Comparison of ENCODE assay signal across 12 cellular contexts in the genomic region with DNA sequence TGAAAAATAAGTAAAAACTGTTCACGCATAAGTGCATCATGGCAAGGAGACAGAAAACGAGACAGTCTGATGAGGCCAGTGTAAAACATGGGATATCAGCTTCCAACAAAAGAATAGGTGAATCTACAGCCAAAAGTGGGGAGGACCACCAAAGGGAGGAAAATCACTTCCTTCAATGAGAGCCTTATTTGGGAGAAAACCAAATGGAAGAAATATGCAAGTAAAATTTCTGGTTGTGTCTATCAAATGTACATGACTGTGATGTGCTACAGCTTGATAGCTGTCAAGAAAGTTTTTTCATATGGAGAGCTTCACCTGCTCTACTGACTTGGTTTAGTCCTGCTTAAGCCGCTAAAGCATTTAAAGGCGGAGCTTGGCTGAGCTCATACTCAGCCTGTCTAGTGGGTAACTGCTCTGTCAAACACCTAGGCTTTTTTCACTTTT.
DNase-seq lines count a peak whose midpoint lies in the region; ATAC-seq, FAIRE-seq and TF ChIP-seq lines count a peak whose summit lies in the region.
"Had no signal": no experiment of that assay in that cellular context is flagged by ENCODE, and none has a peak within 500 bp of the region (broad histone marks: within the 10 kb centered on the region; RNA-seq: fewer than 3 reads in every experiment).

No MANE protein-coding gene starts in this region.

- no peaks in the 10 kb centered on the region for H3K9me1 ChIP-seq in keratinocyte (ENCODE audit: control insufficient read depth, extremely low read depth, insufficient read depth, low read length)

- no peaks in the 10 kb centered on the region for H3K36me3 ChIP-seq in A673 (ENCODE audit: insufficient read depth, low read length, poor library complexity, severe bottlenecking)
- no peaks in the 10 kb centered on the region for H3K36me3 ChIP-seq in RWPE2 (ENCODE audit: low read depth)
- no peaks in the 10 kb centered on the region for H3K36me3 ChIP-seq in keratinocyte (ENCODE audit: control insufficient read depth in 2 of 2, extremely low read depth in 1 of 2, insufficient read depth in 2 of 2, low read length in 2 of 2)
- no peaks in the 10 kb centered on the region for H3K36me3 ChIP-seq in brain microvascular endothelial cell (replicated peaks)
- H3K36me3 ChIP-seq: heart right ventricle had no signal

- CTCF ChIA-PET in A673 (lab: Charles Lee), result no interaction called here

- in situ Hi-C loops in brain microvascular endothelial cell (cut with HindIII; ENCODE audit: low pct_ligation_motif_present, low sequenced_read_pairs), result no loop called here

- POLR2A ChIA-PET in A673 (lab: Charles Lee; ENCODE audit: low non-redundant PET), result no interaction called here

- no TSS peak for BruUV-seq in A673 (replicated peaks; lab: Mats Ljungman, UMichigan)

- H3K9me3 ChIP-seq in A673 (ENCODE audit: low read depth, low read length, poor library complexity, severe bottlenecking) (no peaks in the 10 kb centered on the region), RWPE2 (ENCODE audit: severe bottlenecking) (no peaks in the 10 kb centered on the region), keratinocyte (ENCODE audit: control insufficient read depth, low read depth, low read length) (no peaks in the 10 kb centered on the region)
- H3K9me3 ChIP-seq: heart right ventricle had no signal

- peak; percentile 61; the same call in 2 of the 3 replicates for ATAC-seq in RWPE2 (ENCODE audit: low read depth)
- ATAC-seq: naive thymus-derived CD4-positive, alpha-beta T cell; Panc1 had no signal

- no peaks in the 10 kb centered on the region for H4K20me1 ChIP-seq in keratinocyte (ENCODE audit: control insufficient read depth, extremely low read depth, insufficient read depth, low read length)

- peak; percentile 20 for FAIRE-seq in keratinocyte (lab: Jason Lieb, UNC)

- no peak for TF ChIP-seq CTCF in A673 (conservative IDR thresholded peaks at IDR 0.05; ENCODE audit: low read depth, low read length)
- TF ChIP-seq CTCF in RWPE2 (IDR thresholded peaks at IDR 0.05; ENCODE audit: poor library complexity, severe bottlenecking), result no peak
- no peak for TF ChIP-seq CTCF in keratinocyte (optimal IDR thresholded peaks at IDR 0.05 in 1 of 3, IDR thresholded peaks at IDR 0.05 in 1 of 3, conservative IDR thresholded peaks at IDR 0.05 in 1 of 3; ENCODE audit: extremely low read depth in 1 of 3, insufficient read depth in 2 of 3, low read length in 3 of 3)
- no peak for TF ChIP-seq CTCF in dorsolateral prefrontal cortex (IDR thresholded peaks at IDR 0.05 in 54 of 56, conservative IDR thresholded peaks at IDR 0.05 in 2 of 56; ENCODE audit: low read depth in 1 of 56, partially characterized antibody in 56 of 56)
- no peak for TF ChIP-seq CTCF in brain microvascular endothelial cell (IDR thresholded peaks at IDR 0.05; ENCODE audit: low read depth, low read length, missing control alignments)

- peaks cover 6% of the 10 kb centered on the region for H3K4me1 ChIP-seq in A673 (ENCODE audit: insufficient read depth, low read length, poor library complexity, severe bottlenecking)
- H3K4me1 ChIP-seq in RWPE2 (ENCODE audit: insufficient read depth, poor library complexity, severe bottlenecking), result no peaks in the 10 kb centered on the region
- H3K4me1 ChIP-seq in keratinocyte (ENCODE audit: control insufficient read depth, extremely low read depth, insufficient read depth, low read length), result no peaks in the 10 kb centered on the region
- H3K4me1 ChIP-seq: heart right ventricle had no signal

- peak overlapping the region; percentile 85 for H3K27ac ChIP-seq in A673 (ENCODE audit: low read depth, low read length, poor library complexity, severe bottlenecking)
- no peak overlapping the region for H3K27ac ChIP-seq in RWPE2 (ENCODE audit: poor library complexity, severe bottlenecking)
- H3K27ac ChIP-seq in keratinocyte (ENCODE audit: control insufficient read depth, insufficient read depth, low read length), result no peak overlapping the region
- H3K27ac ChIP-seq in dorsolateral prefrontal cortex, result no peak overlapping the region
- H3K27ac ChIP-seq in caudate nucleus (ENCODE audit: low read depth, low read length), result no peak overlapping the region
- no peak overlapping the region for H3K27ac ChIP-seq in brain microvascular endothelial cell
- H3K27ac ChIP-seq: heart right ventricle had no signal

- no peak overlapping the region for H3K4me2 ChIP-seq in keratinocyte (ENCODE audit: control insufficient read depth, extremely low read depth, insufficient read depth, low read depth, low read length)

- DNase-seq in A673 (ENCODE audit: low spot score) (peak; percentile 76), RWPE2 (ENCODE audit: low spot score) (no peak), keratinocyte (ENCODE audit: low read depth, low spot score) (no peak), dorsolateral prefrontal cortex (no peak), NCI-H446 (lab: John Stamatoyannopoulos, UW) (no peak), caudate nucleus (lab: John Stamatoyannopoulos, UW) (no peak), brain microvascular endothelial cell (no peak)
- DNase-seq: dermis blood vessel endothelial cell had no signal

- TF ChIP-seq EP300 in Ishikawa (IDR thresholded peaks at IDR 0.05; ENCODE audit: borderline replicate concordance), result no peak

- peak overlapping the region; percentile 27 for H3K4me3 ChIP-seq in A673 (ENCODE audit: low read depth, low read length, poor library complexity, severe bottlenecking)
- no peak overlapping the region for H3K4me3 ChIP-seq in RWPE2 (ENCODE audit: severe bottlenecking)
- no peak overlapping the region for H3K4me3 ChIP-seq in keratinocyte (ENCODE audit: control insufficient read depth in 2 of 3, extremely low read depth in 1 of 3, insufficient read depth in 2 of 3, low read depth in 1 of 3, low read length in 3 of 3)
- no peak overlapping the region for H3K4me3 ChIP-seq in dorsolateral prefrontal cortex
- no peak overlapping the region for H3K4me3 ChIP-seq in brain microvascular endothelial cell (ENCODE audit: low read depth, low read length)

- no peaks in the 10 kb centered on the region for H3K79me2 ChIP-seq in keratinocyte (ENCODE audit: control insufficient read depth, insufficient read depth, low read length)

- TF ChIP-seq RAD21 in Ishikawa (IDR thresholded peaks at IDR 0.05; ENCODE audit: low read depth), result no peak

- intact Hi-C loops in A673 (cut with micrococcal nuclease; ENCODE audit: unreplicated experiment), result no loop called here
- intact Hi-C loops in dorsolateral prefrontal cortex (cut with DNase I), result no loop called here

- dilution Hi-C loops in keratinocyte (cut with MboI; ENCODE audit: extremely low pct_ligation_motif_present, low sequenced_read_pairs), result no loop called here

- H2AFZ ChIP-seq in keratinocyte (ENCODE audit: control insufficient read depth, low read length), result no peak overlapping the region

- H3K9ac ChIP-seq in keratinocyte (ENCODE audit: control insufficient read depth, extremely low read depth, insufficient read depth, low read length), result no peak overlapping the region

- no peaks in the 10 kb centered on the region for H3K27me3 ChIP-seq in A673 (replicated peaks; ENCODE audit: insufficient read depth, low read depth, low read length, poor library complexity)
- no peaks in the 10 kb centered on the region for H3K27me3 ChIP-seq in RWPE2 (ENCODE audit: insufficient read depth, poor library complexity, severe bottlenecking)
- H3K27me3 ChIP-seq in keratinocyte (ENCODE audit: control insufficient read depth, extremely low read depth, insufficient read depth, low read length), result no peaks in the 10 kb centered on the region
- H3K27me3 ChIP-seq in dorsolateral prefrontal cortex, result peaks cover 0 to 88% (median 25%) of the 10 kb centered on the region in 45 donors
- no peaks in the 10 kb centered on the region for H3K27me3 ChIP-seq in brain microvascular endothelial cell (replicated peaks)

TF ChIP-seq in Ishikawa, 13 proteins besides CTCF, POLR2A, EP300 and RAD21:
- TF ChIP-seq, protein P1, sequence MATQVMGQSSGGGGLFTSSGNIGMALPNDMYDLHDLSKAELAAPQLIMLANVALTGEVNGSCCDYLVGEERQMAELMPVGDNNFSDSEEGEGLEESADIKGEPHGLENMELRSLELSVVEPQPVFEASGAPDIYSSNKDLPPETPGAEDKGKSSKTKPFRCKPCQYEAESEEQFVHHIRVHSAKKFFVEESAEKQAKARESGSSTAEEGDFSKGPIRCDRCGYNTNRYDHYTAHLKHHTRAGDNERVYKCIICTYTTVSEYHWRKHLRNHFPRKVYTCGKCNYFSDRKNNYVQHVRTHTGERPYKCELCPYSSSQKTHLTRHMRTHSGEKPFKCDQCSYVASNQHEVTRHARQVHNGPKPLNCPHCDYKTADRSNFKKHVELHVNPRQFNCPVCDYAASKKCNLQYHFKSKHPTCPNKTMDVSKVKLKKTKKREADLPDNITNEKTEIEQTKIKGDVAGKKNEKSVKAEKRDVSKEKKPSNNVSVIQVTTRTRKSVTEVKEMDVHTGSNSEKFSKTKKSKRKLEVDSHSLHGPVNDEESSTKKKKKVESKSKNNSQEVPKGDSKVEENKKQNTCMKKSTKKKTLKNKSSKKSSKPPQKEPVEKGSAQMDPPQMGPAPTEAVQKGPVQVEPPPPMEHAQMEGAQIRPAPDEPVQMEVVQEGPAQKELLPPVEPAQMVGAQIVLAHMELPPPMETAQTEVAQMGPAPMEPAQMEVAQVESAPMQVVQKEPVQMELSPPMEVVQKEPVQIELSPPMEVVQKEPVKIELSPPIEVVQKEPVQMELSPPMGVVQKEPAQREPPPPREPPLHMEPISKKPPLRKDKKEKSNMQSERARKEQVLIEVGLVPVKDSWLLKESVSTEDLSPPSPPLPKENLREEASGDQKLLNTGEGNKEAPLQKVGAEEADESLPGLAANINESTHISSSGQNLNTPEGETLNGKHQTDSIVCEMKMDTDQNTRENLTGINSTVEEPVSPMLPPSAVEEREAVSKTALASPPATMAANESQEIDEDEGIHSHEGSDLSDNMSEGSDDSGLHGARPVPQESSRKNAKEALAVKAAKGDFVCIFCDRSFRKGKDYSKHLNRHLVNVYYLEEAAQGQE (IDR thresholded peaks at IDR 0.05; ENCODE audit: low read depth), result no peak
- no peak for TF ChIP-seq TCF12 (IDR thresholded peaks at IDR 0.05; ENCODE audit: low read depth)
- TF ChIP-seq EGR1 (IDR thresholded peaks at IDR 0.05), result no peak
- TF ChIP-seq, protein P2, sequence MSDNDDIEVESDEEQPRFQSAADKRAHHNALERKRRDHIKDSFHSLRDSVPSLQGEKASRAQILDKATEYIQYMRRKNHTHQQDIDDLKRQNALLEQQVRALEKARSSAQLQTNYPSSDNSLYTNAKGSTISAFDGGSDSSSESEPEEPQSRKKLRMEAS (IDR thresholded peaks at IDR 0.05), result 0 out of 2 replicates have a peak, but pooled peaks have one; percentile 15
